1 cellular context compared by ENCODE assay signal in the genomic region with DNA sequence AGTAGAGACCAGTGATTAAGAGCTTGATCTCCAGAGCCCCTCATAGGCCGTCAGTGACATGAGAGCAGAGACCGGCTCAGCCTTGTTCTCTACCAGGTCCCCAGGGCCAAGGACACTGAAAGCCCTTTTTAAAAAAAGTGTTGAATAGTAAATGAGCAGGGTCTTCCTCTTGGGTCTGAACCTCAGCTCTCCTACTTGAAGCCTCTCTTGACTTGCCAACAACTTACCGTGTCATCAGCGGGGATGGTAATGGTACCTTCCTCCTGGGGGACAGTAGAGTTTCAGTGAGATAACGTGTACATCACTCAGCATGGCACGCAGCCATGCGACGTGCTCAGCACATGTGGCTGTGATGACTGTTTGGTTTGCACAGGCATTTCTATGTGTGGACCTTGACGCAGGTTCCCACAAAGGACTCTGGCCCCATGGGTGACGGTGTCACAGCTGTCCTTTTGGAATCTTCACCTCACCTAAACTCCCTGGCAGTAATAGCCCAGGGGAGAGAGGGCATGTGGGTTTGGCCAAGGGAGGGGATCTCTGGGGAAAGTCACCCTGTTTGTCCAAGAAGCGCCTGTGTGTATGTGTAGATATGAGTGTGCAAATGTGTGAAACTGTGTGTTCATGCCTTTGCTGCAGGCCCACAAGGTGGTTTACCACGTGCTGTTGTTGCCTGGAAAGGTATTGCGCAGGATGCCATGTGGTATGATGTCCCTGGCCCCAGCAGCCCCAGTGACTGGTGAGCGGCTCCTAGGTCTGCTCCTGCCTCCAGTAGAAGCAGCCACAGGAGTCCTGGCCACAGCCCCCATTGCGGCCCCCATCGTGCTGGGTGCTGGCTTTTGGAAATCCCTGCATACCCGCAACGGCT.
TF ChIP-seq lines count a peak whose summit lies in the region.

No MANE protein-coding gene starts in this region.

TF ChIP-seq in H1, 55 proteins besides CTCF, POLR2A, EP300 and RAD21:
- TF ChIP-seq TEAD4 (IDR thresholded peaks at IDR 0.05; ENCODE audit: low read depth, low read length) (no peak), JUND (IDR thresholded peaks at IDR 0.05; ENCODE audit: low read length) (no peak), EZH2 (IDR thresholded peaks at IDR 0.05; ENCODE audit: low read depth, low read length, severe bottlenecking) (no peak), KDM4A (IDR thresholded peaks at IDR 0.05; ENCODE audit: low read depth, low read length, severe bottlenecking) (no peak), KDM1A (IDR thresholded peaks at IDR 0.05; ENCODE audit: borderline replicate concordance, low read length) (no peak), JUN (IDR thresholded peaks at IDR 0.05; ENCODE audit: low read depth, low read length) (no peak), CREB1 (IDR thresholded peaks at IDR 0.05) (no peak), FOSL1 (IDR thresholded peaks at IDR 0.05; ENCODE audit: insufficient read depth, low read depth, low read length) (no peak), BCL11A (IDR thresholded peaks at IDR 0.05; ENCODE audit: low read depth in 2 of 2, low read length in 2 of 2) (no peak), CTBP2 (IDR thresholded peaks at IDR 0.05; ENCODE audit: borderline replicate concordance, insufficient read depth, insufficient read length, low read length) (no peak), CBX5 (IDR thresholded peaks at IDR 0.05; ENCODE audit: low read depth, low read length) (no peak), TAF7 (optimal IDR thresholded peaks at IDR 0.05; ENCODE audit: borderline replicate concordance, low read depth, low read length) (no peak), POLR2AphosphoS5 (IDR thresholded peaks at IDR 0.05; ENCODE audit: low read depth, low read length) (no peak)
